Comparison of ENCODE assay signal across 1 cellular context in genomic region chr4:47463235-47463956, GRCh38.
TF ChIP-seq lines count a peak whose summit lies in the region.

COMMD8 (minus strand) TSS chr4:47463702; CDS start chr4:47463651, 51 bp downstream.

TF ChIP-seq in HEK293, 187 proteins besides CTCF, POLR2A, EP300 and RAD21 (continued from another document):
- TF ChIP-seq KLF9 (tag by site-specific recombination; IDR thresholded peaks at IDR 0.05; ENCODE audit: low read depth) (peak; percentile 71), ZEB2 (tag by site-specific recombination; IDR thresholded peaks at IDR 0.05) (0 out of 2 replicates have a peak, but pooled peaks have one; percentile 49), ZNF133 (tag by site-specific recombination; IDR thresholded peaks at IDR 0.05) (no peak), ZXDB (tag by site-specific recombination; IDR thresholded peaks at IDR 0.05) (peak; percentile 70; the same call in 1 of the 2 replicates), MZF1 (tag by site-specific recombination; IDR thresholded peaks at IDR 0.05; ENCODE audit: borderline replicate concordance) (no peak), ZNF146 (tag by site-specific recombination; IDR thresholded peaks at IDR 0.05) (no peak), PATZ1 (tag by site-specific recombination; IDR thresholded peaks at IDR 0.05) (peak; percentile 82), ZBTB10 (tag by site-specific recombination; IDR thresholded peaks at IDR 0.05) (no peak), ZBTB48 (tag by site-specific recombination; IDR thresholded peaks at IDR 0.05) (peak; percentile 65; the same call in 1 of the 2 replicates), ZNF843 (tag by site-specific recombination; IDR thresholded peaks at IDR 0.05) (0 out of 2 replicates have a peak, but pooled peaks have one; percentile 19), ZNF837 (tag by site-specific recombination; IDR thresholded peaks at IDR 0.05) (no peak), SP3 (tag by site-specific recombination; IDR thresholded peaks at IDR 0.05) (peak; percentile 78), KLF16 (tag by site-specific recombination; IDR thresholded peaks at IDR 0.05) (peak; percentile 64), ZNF692 (tag by site-specific recombination; IDR thresholded peaks at IDR 0.05) (peak; percentile 72), PRDM10 (tag by site-specific recombination; IDR thresholded peaks at IDR 0.05) (peak; percentile 60), SP7 (tag by site-specific recombination; IDR thresholded peaks at IDR 0.05) (peak; percentile 63), GLIS2 (tag by site-specific recombination; IDR thresholded peaks at IDR 0.05) (peak; percentile 82), ZBTB17 (tag by site-specific recombination; IDR thresholded peaks at IDR 0.05) (peak; percentile 64), ZBTB26 (tag by site-specific recombination; optimal IDR thresholded peaks at IDR 0.05) (peak; percentile 42)
TF ChIP-seq in HEK293: peak in this region for 28.
